8 cellular contexts compared by ENCODE assay signal in genomic region chr17:48724241-48725004, GRCh38. TPM values are rescaled to one million over a fixed set of nuclear protein-coding genes. Genes with fewer than 3 reads are reported as not detected.
A peak's percentile ranks its signal among the peaks of the same experiment; 100 is the strongest.
DNase-seq lines count a peak whose midpoint lies in the region; ATAC-seq, FAIRE-seq and TF ChIP-seq lines count a peak whose summit lies in the region.

No MANE protein-coding gene starts in this region.

- H2AFZ ChIP-seq in K562 (ENCODE audit: low read depth, low read length) = no peak overlapping the region

- no peak overlapping the region for H3K4me2 ChIP-seq in K562 (ENCODE audit: insufficient read depth, low read length)

- peaks cover 3% of the 10 kb centered on the region; the same call in 1 of the 2 replicates for H4K20me1 ChIP-seq in K562 (replicated peaks; ENCODE audit: control insufficient read depth, insufficient read depth, low read length)

- peaks cover 55 to 82% (median 82%) of the 10 kb centered on the region in 3 donors for H3K27me3 Mint-ChIP-seq in immature natural killer cell (ENCODE audit: low read depth in 3 of 3)

- BruUV-seq in K562 (replicated peaks; lab: Mats Ljungman, UMichigan) = no TSS peak

- peak; percentile 80 for FAIRE-seq in K562 (lab: Jason Lieb, UNC)

- peak overlapping the region; percentile 74 to 86 (median 78) for H3K4me3 Mint-ChIP-seq in immature natural killer cell

- peaks cover 0 to 25% of the 10 kb centered on the region in 2 experiments; a peak in 2 of 5 replicates for H3K4me1 ChIP-seq in K562 (replicated peaks in 1 of 2; ENCODE audit: control insufficient read depth in 2 of 2, insufficient read depth in 2 of 2, low read length in 2 of 2)

- no peaks in the 10 kb centered on the region for H3K79me2 ChIP-seq in K562 (ENCODE audit: control insufficient read depth, insufficient read depth, low read length)

- peaks cover 68 to 84% of the 10 kb centered on the region in 2 experiments for H3K27me3 ChIP-seq in K562 (ENCODE audit: control insufficient read depth in 2 of 2, insufficient read depth in 2 of 2, low read length in 2 of 2)

- no peak overlapping the region for H3K27ac ChIP-seq in K562 (ENCODE audit: extremely low read depth, low read depth, low read length)

- DNase-seq in GM10266 (ENCODE audit: extremely low spot score) (peak; percentile 77), NCI-H2029 (lab: John Stamatoyannopoulos, UW) (peak; percentile 44), UCSD-AML1 (lab: John Stamatoyannopoulos, UW; ENCODE audit: unreplicated experiment) (peak; percentile 70), K562 (ENCODE audit: extremely low read depth in 1 of 4, low spot score in 3 of 4) (peak; percentile 57 to 76 (median 61)), immature natural killer cell (peak; percentile 61 to 68 (median 64)), NCI-H187 treated with DMSO at 0.1 percent for 48 hours (lab: John Stamatoyannopoulos, UW) (no peak)
- DNase-seq in stimulated activated CD4-positive, alpha-beta T cell treated with anti-CD3 and anti-CD28 coated beads, Interleukin-12 subunit alpha, Interleukin-12 subunit beta, amount 100 ng/mL, for 4 hours = peak; percentile 77

- no peak overlapping the region for H3K27ac Mint-ChIP-seq in immature natural killer cell

- no peaks in the 10 kb centered on the region for H3K36me3 ChIP-seq in K562 (ENCODE audit: control insufficient read depth, insufficient read depth, low read length)

- TF ChIP-seq CTCF in GM10266 (IDR thresholded peaks at IDR 0.05; ENCODE audit: control insufficient read depth, insufficient read depth, low read depth, missing control alignments) (peak; percentile 85), K562 (IDR thresholded peaks at IDR 0.05 in 2 of 3, conservative IDR thresholded peaks at IDR 0.05 in 1 of 3; ENCODE audit: insufficient read depth in 2 of 3, low read depth in 1 of 3, low read length in 3 of 3) (peak; percentile 79 to 84 (median 80))

- H3K4me3 ChIP-seq in K562 = no peak overlapping the region

- in situ Hi-C loops in K562 (cut with MboI) = no loop called here

- no peak for TF ChIP-seq EP300 in K562 (IDR thresholded peaks at IDR 0.05; ENCODE audit: low read length)

- peaks cover 33 to 37% of the 10 kb centered on the region in 2 donors for H3K4me1 Mint-ChIP-seq in immature natural killer cell

- no peaks in the 10 kb centered on the region for H3K9me3 ChIP-seq in K562 (replicated peaks; ENCODE audit: control insufficient read depth, insufficient read depth, low read depth, low read length)

- no peaks in the 10 kb centered on the region for H3K9me1 ChIP-seq in K562 (ENCODE audit: control insufficient read depth, insufficient read depth, low read length)

- intact Hi-C loops in K562 (cut with micrococcal nuclease) = loop anchor here (1.0 to 2.0 kb wide), 3 partner anchors 46 to 155 kb away; no protein-coding TSS in a partner anchor

- TF ChIP-seq POLR2A in K562 (conservative IDR thresholded peaks at IDR 0.05) = no peak

- ATAC-seq in K562 (peak; percentile 96), GM18519 (IDR thresholded peaks at IDR 0.05; ENCODE audit: low FRiP score, unreplicated experiment) (no peak)

- POLR2A ChIA-PET in K562 (lab: Yijun Ruan, JAX) = interaction anchor here (0.6 to 2.3 kb wide), 7 partner anchors 10 to 831 kb away, joined by 3 to 7 read pairs (median 3); partner anchors contain the start of gene ATP5MC1

- CTCF ChIA-PET in K562 (lab: Yijun Ruan, JAX; ENCODE audit: low intra/inter-chr PET ratio) = interaction anchor here (0.6 to 2.6 kb wide), 4 partner anchors 59 to 671 kb away, joined by 3 to 21 read pairs (median 6); no protein-coding TSS in a partner anchor

- H3K9ac ChIP-seq in K562 (ENCODE audit: insufficient read depth in 1 of 2, low read depth in 2 of 2, low read length in 2 of 2) = no peak overlapping the region

- H3K36me3 Mint-ChIP-seq in immature natural killer cell = no peaks in the 10 kb centered on the region

- TF ChIP-seq RAD21 in K562 (CRISPR knock-in tag; conservative IDR thresholded peaks at IDR 0.05 in 1 of 2, IDR thresholded peaks at IDR 0.05 in 1 of 2) = peak; percentile 46 to 73

- H3K9me3 Mint-ChIP-seq in immature natural killer cell = peaks cover 0 to 4% (median 0%) of the 10 kb centered on the region in 6 donors

- WGBS in K562 (ENCODE audit: insufficient coverage, low coverage, missing lambda C conversion rate) = 20% methylated on average over 32 of the region's 32 CpGs

TF ChIP-seq in K562, 482 proteins besides CTCF, POLR2A, EP300 and RAD21 (continues in another document):
- no peak for TF ChIP-seq KLF6 (CRISPR knock-in tag; IDR thresholded peaks at IDR 0.05; ENCODE audit: borderline replicate concordance)
- no peak for TF ChIP-seq ZNF274 (IDR thresholded peaks at IDR 0.05; ENCODE audit: borderline replicate concordance, low read depth, low read length)
- TF ChIP-seq LEF1 (IDR thresholded peaks at IDR 0.05) = no peak
- no peak for TF ChIP-seq RBM22 (IDR thresholded peaks at IDR 0.05; ENCODE audit: low read depth, low read length, poor library complexity, severe bottlenecking)
- TF ChIP-seq ZNF184 (CRISPR knock-in tag; IDR thresholded peaks at IDR 0.05) = no peak
- no peak for TF ChIP-seq ZNF77 (CRISPR knock-in tag; IDR thresholded peaks at IDR 0.05)
- TF ChIP-seq NCOA6 (IDR thresholded peaks at IDR 0.05) = no peak
- TF ChIP-seq YY1 (IDR thresholded peaks at IDR 0.05; ENCODE audit: borderline replicate concordance in 1 of 3, control insufficient read depth in 1 of 3, extremely low read depth in 1 of 3, insufficient read depth in 3 of 3, insufficient read length in 1 of 3, insufficient replicate concordance in 2 of 3, low read depth in 1 of 3, low read length in 2 of 3) = no peak
- no peak for TF ChIP-seq ZNF316 (IDR thresholded peaks at IDR 0.05)
- no peak for TF ChIP-seq ZNF224 (CRISPR knock-in tag; IDR thresholded peaks at IDR 0.05)
- peak; percentile 57; the same call in 1 of the 2 replicates for TF ChIP-seq SMC3 (conservative IDR thresholded peaks at IDR 0.05; ENCODE audit: insufficient read depth, low read depth, low read length)
- no peak for TF ChIP-seq EHMT2 (IDR thresholded peaks at IDR 0.05)

RNA-seq across cellular contexts. Expression of gene PRAC2, which starts 1.4 kb away (rescaled TPM):
- total RNA-seq in K562 (2011; cell fraction: chromatin; rRNA removed; ENCODE audit: low replicate concordance) = not detected in 2 replicates
- not detected in 2 replicates for total RNA-seq in K562 (2011; cell fraction: nucleolus; rRNA removed)
- total RNA-seq in K562 (2011; cell fraction: nucleoplasm; rRNA removed) = not detected in 2 replicates
- total RNA-seq in K562 (2014; rRNA removed) = not detected in 2 replicates
- not detected in 2 replicates for total RNA-seq in K562 (2014; rRNA removed; fragmentation: Illumina TruSeq; extraction: Trizol)
- not detected in 2 replicates for total RNA-seq in K562 (2015; rRNA removed; fragmentation: Illumina TruSeq; extraction: Trizol)
- not detected in 2 replicates for total RNA-seq in K562 (2021)
- not detected in 2 replicates for polyA plus RNA-seq in K562 (2011; rRNA removed)
- polyA plus RNA-seq in K562 (2011; cell fraction: cytosol; rRNA removed) = not detected in 2 replicates
- not detected in 2 replicates for polyA plus RNA-seq in K562 (2011; cell fraction: nucleus; rRNA removed)
- polyA plus RNA-seq in K562 (2012) = not detected in 2 replicates
- not detected in 2 replicates for polyA plus RNA-seq in K562 (2014; fragmentation: Illumina TruSeq; extraction: Trizol)
- polyA plus RNA-seq in K562 (2014; fragmentation: Nextera tagmentation; extraction: Ambion mirVana) = not detected
- not detected in 2 replicates for polyA plus RNA-seq in K562 (2014; rRNA removed)
- polyA minus RNA-seq in K562 (2011; rRNA and poly(A)+ RNA removed) = not detected in 2 replicates
- not detected in 2 replicates for polyA minus RNA-seq in K562 (2011; cell fraction: cytosol; rRNA and poly(A)+ RNA removed)
- polyA minus RNA-seq in K562 (2011; cell fraction: nucleus; rRNA and poly(A)+ RNA removed) = not detected in 2 replicates
- not detected for polyA plus RNA-seq in immature natural killer cell

RNA-seq across cellular contexts. Expression of gene PRAC1, which starts 2.1 kb away (rescaled TPM):
- total RNA-seq in K562 (2011; cell fraction: chromatin; rRNA removed; ENCODE audit: low replicate concordance) = not detected in 2 replicates
- total RNA-seq in K562 (2011; cell fraction: nucleolus; rRNA removed) = not detected in 2 replicates
- total RNA-seq in K562 (2011; cell fraction: nucleoplasm; rRNA removed) = not detected in 2 replicates
- not detected in 2 replicates for total RNA-seq in K562 (2014; rRNA removed)
- total RNA-seq in K562 (2014; rRNA removed; fragmentation: Illumina TruSeq; extraction: Trizol) = not detected in 2 replicates
- not detected in 2 replicates for total RNA-seq in K562 (2015; rRNA removed; fragmentation: Illumina TruSeq; extraction: Trizol)
- not detected in 2 replicates for total RNA-seq in K562 (2021)
- not detected in 2 replicates for polyA plus RNA-seq in K562 (2011; rRNA removed)
- polyA plus RNA-seq in K562 (2011; cell fraction: cytosol; rRNA removed) = not detected in 2 replicates
- polyA plus RNA-seq in K562 (2011; cell fraction: nucleus; rRNA removed) = not detected in 2 replicates
- not detected in 2 replicates for polyA plus RNA-seq in K562 (2012)
- polyA plus RNA-seq in K562 (2014; fragmentation: Illumina TruSeq; extraction: Trizol) = not detected in 2 replicates
- not detected for polyA plus RNA-seq in K562 (2014; fragmentation: Nextera tagmentation; extraction: Ambion mirVana)
- not detected in 2 replicates for polyA plus RNA-seq in K562 (2014; rRNA removed)
- polyA minus RNA-seq in K562 (2011; rRNA and poly(A)+ RNA removed) = not detected in 2 replicates
- polyA minus RNA-seq in K562 (2011; cell fraction: cytosol; rRNA and poly(A)+ RNA removed) = not detected in 2 replicates
- polyA minus RNA-seq in K562 (2011; cell fraction: nucleus; rRNA and poly(A)+ RNA removed) = not detected in 2 replicates
- not detected for polyA plus RNA-seq in immature natural killer cell

RNA-seq across cellular contexts. Expression of gene HOXB13, which starts 4.1 kb away (rescaled TPM):
- not detected in 2 replicates for total RNA-seq in K562 (2011; cell fraction: chromatin; rRNA removed; ENCODE audit: low replicate concordance)
- not detected in 2 replicates for total RNA-seq in K562 (2011; cell fraction: nucleolus; rRNA removed)
- total RNA-seq in K562 (2011; cell fraction: nucleoplasm; rRNA removed) = not detected in 2 replicates
- total RNA-seq in K562 (2014; rRNA removed) (not detected in 2 replicates), K562 (2014; rRNA removed; fragmentation: Illumina TruSeq; extraction: Trizol) (not detected in 2 replicates), K562 (2015; rRNA removed; fragmentation: Illumina TruSeq; extraction: Trizol) (not detected in 2 replicates), K562 (2021) (not detected in 2 replicates)
- polyA plus RNA-seq in K562 (2011; rRNA removed) (0.01 TPM in 1 of 2 replicates, not detected in the other), K562 (2014; fragmentation: Illumina TruSeq; extraction: Trizol) (not detected in 2 replicates), K562 (2014; fragmentation: Nextera tagmentation; extraction: Ambion mirVana) (not detected), K562 (2014; rRNA removed) (not detected in 2 replicates), immature natural killer cell (not detected)
- polyA plus RNA-seq in K562 (2011; cell fraction: cytosol; rRNA removed) = 0.03 TPM in 1 of 2 replicates, not detected in the other
- polyA plus RNA-seq in K562 (2011; cell fraction: nucleus; rRNA removed) = not detected in 2 replicates
- not detected in 2 replicates for polyA plus RNA-seq in K562 (2012)
- polyA minus RNA-seq in K562 (2011; rRNA and poly(A)+ RNA removed) = not detected in 2 replicates
- not detected in 2 replicates for polyA minus RNA-seq in K562 (2011; cell fraction: cytosol; rRNA and poly(A)+ RNA removed)
- polyA minus RNA-seq in K562 (2011; cell fraction: nucleus; rRNA and poly(A)+ RNA removed) = not detected in 2 replicates
